Comparison of ENCODE assay signal across 1 cellular context in genomic region chr12:46516933-46517578, GRCh38.
TF ChIP-seq lines count a peak whose summit lies in the region.

No MANE protein-coding gene starts in this region.

TF ChIP-seq in GM12878, 131 proteins besides CTCF, POLR2A, EP300 and RAD21 (continued from another document and continues in another):
- TF ChIP-seq MEF2A (IDR thresholded peaks at IDR 0.05; ENCODE audit: insufficient read depth, low read depth, low read length) (peak; percentile 63; the same call in 1 of the 2 replicates), SIN3A (IDR thresholded peaks at IDR 0.05; ENCODE audit: low read depth, low read length) (no peak), POLR2AphosphoS2 (IDR thresholded peaks at IDR 0.05; ENCODE audit: low read depth, low read length) (no peak), ZNF384 (IDR thresholded peaks at IDR 0.05; ENCODE audit: borderline replicate concordance, low read depth, low read length) (no peak), ZBTB33 (IDR thresholded peaks at IDR 0.05) (no peak), NRF1 (conservative IDR thresholded peaks at IDR 0.05; ENCODE audit: low read depth, low read length) (no peak), YY1 (IDR thresholded peaks at IDR 0.05; ENCODE audit: low read depth, low read length) (peak; percentile 92), CBFB (IDR thresholded peaks at IDR 0.05; ENCODE audit: low read depth) (no peak; the same call in 1 of the 2 replicates), ATF3 (IDR thresholded peaks at IDR 0.05; ENCODE audit: borderline replicate concordance, extremely low read depth, low read depth, low read length) (no peak), ASH2L (IDR thresholded peaks at IDR 0.05; ENCODE audit: borderline replicate concordance, low read depth) (no peak), BHLHE40 (IDR thresholded peaks at IDR 0.05; ENCODE audit: borderline replicate concordance in 1 of 2, low read depth in 2 of 2, low read length in 1 of 2) (no peak), YBX1 (IDR thresholded peaks at IDR 0.05) (no peak), SMAD5 (IDR thresholded peaks at IDR 0.05; ENCODE audit: low read depth) (no peak), NR2F1 (conservative IDR thresholded peaks at IDR 0.05) (no peak), POU2F2 (IDR thresholded peaks at IDR 0.05; ENCODE audit: borderline replicate concordance, low read depth, low read length) (peak; percentile 61; the same call in 1 of the 3 replicates), SUZ12 (IDR thresholded peaks at IDR 0.05; ENCODE audit: unreplicated experiment) (no peak), HDGF (IDR thresholded peaks at IDR 0.05) (0 out of 2 replicates have a peak, but pooled peaks have one; percentile 12), CREM (IDR thresholded peaks at IDR 0.05; ENCODE audit: low read depth) (0 out of 2 replicates have a peak, but pooled peaks have one; percentile 33), ETV6 (conservative IDR thresholded peaks at IDR 0.05 in 1 of 2, IDR thresholded peaks at IDR 0.05 in 1 of 2; ENCODE audit: borderline replicate concordance in 1 of 2, low read depth in 1 of 2) (peak in 1 of 2 experiments; percentile 70; a peak in 1 of 4 replicates), KLF5 (IDR thresholded peaks at IDR 0.05; ENCODE audit: partially characterized antibody) (no peak), FOXK2 (IDR thresholded peaks at IDR 0.05) (no peak), BCL11A (IDR thresholded peaks at IDR 0.05; ENCODE audit: low read depth, low read length) (no peak), IRF3 (IDR thresholded peaks at IDR 0.05) (no peak), IKZF2 (IDR thresholded peaks at IDR 0.05) (peak; percentile 31 to 45; a peak in 2 of 4 replicates), NFXL1 (IDR thresholded peaks at IDR 0.05; ENCODE audit: borderline replicate concordance) (no peak), BACH1 (IDR thresholded peaks at IDR 0.05; ENCODE audit: borderline replicate concordance) (no peak), STAT1 (conservative IDR thresholded peaks at IDR 0.05) (no peak), ZBTB4 (CRISPR knock-in tag; IDR thresholded peaks at IDR 0.05) (no peak), MXI1 (IDR thresholded peaks at IDR 0.05; ENCODE audit: low read depth, low read length) (no peak), ZBED1 (IDR thresholded peaks at IDR 0.05; ENCODE audit: borderline replicate concordance) (peak; percentile 38; the same call in 1 of the 2 replicates), IRF5 (IDR thresholded peaks at IDR 0.05; ENCODE audit: borderline replicate concordance) (no peak), ZNF592 (IDR thresholded peaks at IDR 0.05) (no peak), CEBPB (IDR thresholded peaks at IDR 0.05; ENCODE audit: borderline replicate concordance in 1 of 2, low read depth in 2 of 2, low read length in 2 of 2) (no peak), ZNF274 (IDR thresholded peaks at IDR 0.05; ENCODE audit: insufficient read depth, insufficient read length) (no peak)
- TF ChIP-seq, protein P1, sequence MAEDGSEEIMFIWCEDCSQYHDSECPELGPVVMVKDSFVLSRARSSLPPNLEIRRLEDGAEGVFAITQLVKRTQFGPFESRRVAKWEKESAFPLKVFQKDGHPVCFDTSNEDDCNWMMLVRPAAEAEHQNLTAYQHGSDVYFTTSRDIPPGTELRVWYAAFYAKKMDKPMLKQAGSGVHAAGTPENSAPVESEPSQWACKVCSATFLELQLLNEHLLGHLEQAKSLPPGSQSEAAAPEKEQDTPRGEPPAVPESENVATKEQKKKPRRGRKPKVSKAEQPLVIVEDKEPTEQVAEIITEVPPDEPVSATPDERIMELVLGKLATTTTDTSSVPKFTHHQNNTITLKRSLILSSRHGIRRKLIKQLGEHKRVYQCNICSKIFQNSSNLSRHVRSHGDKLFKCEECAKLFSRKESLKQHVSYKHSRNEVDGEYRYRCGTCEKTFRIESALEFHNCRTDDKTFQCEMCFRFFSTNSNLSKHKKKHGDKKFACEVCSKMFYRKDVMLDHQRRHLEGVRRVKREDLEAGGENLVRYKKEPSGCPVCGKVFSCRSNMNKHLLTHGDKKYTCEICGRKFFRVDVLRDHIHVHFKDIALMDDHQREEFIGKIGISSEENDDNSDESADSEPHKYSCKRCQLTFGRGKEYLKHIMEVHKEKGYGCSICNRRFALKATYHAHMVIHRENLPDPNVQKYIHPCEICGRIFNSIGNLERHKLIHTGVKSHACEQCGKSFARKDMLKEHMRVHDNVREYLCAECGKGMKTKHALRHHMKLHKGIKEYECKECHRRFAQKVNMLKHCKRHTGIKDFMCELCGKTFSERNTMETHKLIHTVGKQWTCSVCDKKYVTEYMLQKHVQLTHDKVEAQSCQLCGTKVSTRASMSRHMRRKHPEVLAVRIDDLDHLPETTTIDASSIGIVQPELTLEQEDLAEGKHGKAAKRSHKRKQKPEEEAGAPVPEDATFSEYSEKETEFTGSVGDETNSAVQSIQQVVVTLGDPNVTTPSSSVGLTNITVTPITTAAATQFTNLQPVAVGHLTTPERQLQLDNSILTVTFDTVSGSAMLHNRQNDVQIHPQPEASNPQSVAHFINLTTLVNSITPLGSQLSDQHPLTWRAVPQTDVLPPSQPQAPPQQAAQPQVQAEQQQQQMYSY (CRISPR knock-in tag; IDR thresholded peaks at IDR 0.05) = no peak
- TF ChIP-seq, protein P2, sequence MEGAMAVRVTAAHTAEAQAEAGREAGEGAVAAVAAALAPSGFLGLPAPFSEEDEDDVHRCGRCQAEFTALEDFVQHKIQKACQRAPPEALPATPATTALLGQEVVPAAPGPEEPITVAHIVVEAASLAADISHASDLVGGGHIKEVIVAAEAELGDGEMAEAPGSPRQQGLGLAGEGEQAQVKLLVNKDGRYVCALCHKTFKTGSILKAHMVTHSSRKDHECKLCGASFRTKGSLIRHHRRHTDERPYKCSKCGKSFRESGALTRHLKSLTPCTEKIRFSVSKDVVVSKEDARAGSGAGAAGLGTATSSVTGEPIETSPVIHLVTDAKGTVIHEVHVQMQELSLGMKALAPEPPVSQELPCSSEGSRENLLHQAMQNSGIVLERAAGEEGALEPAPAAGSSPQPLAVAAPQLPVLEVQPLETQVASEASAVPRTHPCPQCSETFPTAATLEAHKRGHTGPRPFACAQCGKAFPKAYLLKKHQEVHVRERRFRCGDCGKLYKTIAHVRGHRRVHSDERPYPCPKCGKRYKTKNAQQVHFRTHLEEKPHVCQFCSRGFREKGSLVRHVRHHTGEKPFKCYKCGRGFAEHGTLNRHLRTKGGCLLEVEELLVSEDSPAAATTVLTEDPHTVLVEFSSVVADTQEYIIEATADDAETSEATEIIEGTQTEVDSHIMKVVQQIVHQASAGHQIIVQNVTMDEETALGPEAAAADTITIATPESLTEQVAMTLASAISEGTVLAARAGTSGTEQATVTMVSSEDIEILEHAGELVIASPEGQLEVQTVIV (IDR thresholded peaks at IDR 0.05; ENCODE audit: borderline replicate concordance, partially characterized antibody) = no peak
- TF ChIP-seq, protein P3, sequence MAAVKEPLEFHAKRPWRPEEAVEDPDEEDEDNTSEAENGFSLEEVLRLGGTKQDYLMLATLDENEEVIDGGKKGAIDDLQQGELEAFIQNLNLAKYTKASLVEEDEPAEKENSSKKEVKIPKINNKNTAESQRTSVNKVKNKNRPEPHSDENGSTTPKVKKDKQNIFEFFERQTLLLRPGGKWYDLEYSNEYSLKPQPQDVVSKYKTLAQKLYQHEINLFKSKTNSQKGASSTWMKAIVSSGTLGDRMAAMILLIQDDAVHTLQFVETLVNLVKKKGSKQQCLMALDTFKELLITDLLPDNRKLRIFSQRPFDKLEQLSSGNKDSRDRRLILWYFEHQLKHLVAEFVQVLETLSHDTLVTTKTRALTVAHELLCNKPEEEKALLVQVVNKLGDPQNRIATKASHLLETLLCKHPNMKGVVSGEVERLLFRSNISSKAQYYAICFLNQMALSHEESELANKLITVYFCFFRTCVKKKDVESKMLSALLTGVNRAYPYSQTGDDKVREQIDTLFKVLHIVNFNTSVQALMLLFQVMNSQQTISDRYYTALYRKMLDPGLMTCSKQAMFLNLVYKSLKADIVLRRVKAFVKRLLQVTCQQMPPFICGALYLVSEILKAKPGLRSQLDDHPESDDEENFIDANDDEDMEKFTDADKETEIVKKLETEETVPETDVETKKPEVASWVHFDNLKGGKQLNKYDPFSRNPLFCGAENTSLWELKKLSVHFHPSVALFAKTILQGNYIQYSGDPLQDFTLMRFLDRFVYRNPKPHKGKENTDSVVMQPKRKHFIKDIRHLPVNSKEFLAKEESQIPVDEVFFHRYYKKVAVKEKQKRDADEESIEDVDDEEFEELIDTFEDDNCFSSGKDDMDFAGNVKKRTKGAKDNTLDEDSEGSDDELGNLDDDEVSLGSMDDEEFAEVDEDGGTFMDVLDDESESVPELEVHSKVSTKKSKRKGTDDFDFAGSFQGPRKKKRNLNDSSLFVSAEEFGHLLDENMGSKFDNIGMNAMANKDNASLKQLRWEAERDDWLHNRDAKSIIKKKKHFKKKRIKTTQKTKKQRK (IDR thresholded peaks at IDR 0.05; ENCODE audit: low read depth, low read length) = no peak
